14 cellular contexts compared by ENCODE assay signal in the genomic region with DNA sequence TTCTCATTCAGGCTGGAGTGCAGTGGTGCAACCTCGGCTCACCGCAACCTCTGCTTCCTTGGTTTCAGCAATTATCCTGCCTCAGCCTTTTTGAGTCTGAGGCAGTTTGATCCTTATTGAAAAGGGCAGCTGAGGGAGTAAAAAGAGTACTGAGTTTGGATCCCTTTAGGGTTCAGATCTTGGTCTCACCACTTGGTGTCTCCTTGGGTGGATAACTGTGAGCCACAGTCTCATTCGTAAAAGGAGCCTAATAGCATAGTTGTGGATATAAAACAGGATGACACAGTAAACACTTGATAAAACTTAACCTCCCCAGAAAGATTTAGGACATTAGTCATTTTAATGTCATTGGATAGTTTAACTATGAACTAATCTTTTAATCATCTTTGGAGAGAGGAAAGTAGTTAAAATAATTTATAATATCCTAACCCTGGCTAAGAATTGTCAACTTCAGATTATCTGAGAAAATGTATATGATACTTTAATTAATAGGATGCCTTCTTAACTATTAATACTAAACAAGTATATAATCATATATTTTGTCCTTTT.
DNase-seq lines count a peak whose midpoint lies in the region; ATAC-seq, FAIRE-seq and TF ChIP-seq lines count a peak whose summit lies in the region.
"Had no signal": no experiment of that assay in that cellular context is flagged by ENCODE, and none has a peak within 500 bp of the region (broad histone marks: within the 10 kb centered on the region; RNA-seq: fewer than 3 reads in every experiment).

No MANE protein-coding gene starts in this region.

- peak overlapping the region; percentile 8 for H3K4me3 ChIP-seq in GM23248
- H3K4me3 ChIP-seq in smooth muscle cell: no peak overlapping the region
- H3K4me3 ChIP-seq: sigmoid colon had no signal

- H3K27ac ChIP-seq in GM23248 (peak overlapping the region; percentile 58), foreskin keratinocyte (no peak overlapping the region), smooth muscle cell (ENCODE audit: low read depth) (peak overlapping the region; percentile 70)
- H3K27ac ChIP-seq: sigmoid colon had no signal

- FAIRE-seq in RCC 7860 (lab: Jason Lieb, UNC): no peak
- FAIRE-seq: GM12892 had no signal

- no peak overlapping the region for H3K9ac ChIP-seq in GM23248
- H3K9ac ChIP-seq in smooth muscle cell (ENCODE audit: low read depth): no peak overlapping the region

- H3K9me2 ChIP-seq in GM23248 (ENCODE audit: insufficient read depth): no peaks in the 10 kb centered on the region

- in situ Hi-C loops in GM23248 (cut with MboI): no loop called here

- H3K4me2 ChIP-seq in GM23248 (ENCODE audit: unreplicated experiment): peak overlapping the region; percentile 54
- peak overlapping the region; percentile 57 for H3K4me2 ChIP-seq in smooth muscle cell

- H3K79me2 ChIP-seq in GM23248 (ENCODE audit: insufficient read depth) (no peaks in the 10 kb centered on the region), smooth muscle cell (ENCODE audit: low read depth) (no peaks in the 10 kb centered on the region)

- no peaks in the 10 kb centered on the region for H3K36me3 ChIP-seq in GM23248 (ENCODE audit: low read depth)
- no peaks in the 10 kb centered on the region for H3K36me3 ChIP-seq in smooth muscle cell (ENCODE audit: low read depth)
- H3K36me3 ChIP-seq: sigmoid colon had no signal

- DNase-seq in GM23248 (peak; percentile 80), RCC 7860 (ENCODE audit: low spot score) (peak; percentile 16), foreskin keratinocyte (peak in 1 of 2 donors; percentile 25), smooth muscle cell (lab: John Stamatoyannopoulos, UW; ENCODE audit: unreplicated experiment) (no peak), NCI-H187 treated with DMSO at 0.1 percent for 48 hours (lab: John Stamatoyannopoulos, UW) (no peak), dermis blood vessel endothelial cell (no peak)
- DNase-seq: activated CD8-positive, alpha-beta T cell treated with anti-CD3 and anti-CD28 coated beads, Interleukin-2, amount 10 ng/mL, durations not matched to agents 7 days and 5 days; CD4-positive, alpha-beta T cell; mammary epithelial cell; NCI-H446; nucleus accumbens; sigmoid colon had no signal

- ATAC-seq in foreskin keratinocyte (peak; percentile 42), GM19324 (IDR thresholded peaks at IDR 0.05; ENCODE audit: low FRiP score, unreplicated experiment) (no peak)
- ATAC-seq: activated CD8-positive, alpha-beta T cell treated with anti-CD3 and anti-CD28 coated beads, Interleukin-2, amount 10 ng/mL, durations not matched to agents 7 days and 5 days had no signal

- WGBS in GM23248 (ENCODE audit: low coverage in 1 of 2, low lambda C conversion rate in 2 of 2, missing lambda C conversion rate in 2 of 2), 2 experiments: 31 to 44% methylated on average over 3 of the region's 3 CpGs
- 79% methylated on average over 3 of the region's 3 CpGs for WGBS in smooth muscle cell (ENCODE audit: low lambda C conversion rate)

- H3K27me3 ChIP-seq in GM23248 (replicated peaks; ENCODE audit: insufficient read depth): no peaks in the 10 kb centered on the region
- no peaks in the 10 kb centered on the region for H3K27me3 ChIP-seq in foreskin keratinocyte
- no peaks in the 10 kb centered on the region for H3K27me3 ChIP-seq in smooth muscle cell (ENCODE audit: low read depth)
- H3K27me3 ChIP-seq: sigmoid colon had no signal

- peaks cover 38% of the 10 kb centered on the region for H3F3A ChIP-seq in GM23248 (ENCODE audit: insufficient read depth)
- H3F3A ChIP-seq in smooth muscle cell (ENCODE audit: low read depth): no peaks in the 10 kb centered on the region

- peaks cover 28% of the 10 kb centered on the region for H3K4me1 ChIP-seq in GM23248 (ENCODE audit: insufficient read depth)
- no peaks in the 10 kb centered on the region for H3K4me1 ChIP-seq in foreskin keratinocyte
- H3K4me1 ChIP-seq in smooth muscle cell (ENCODE audit: low read depth): peaks cover 9% of the 10 kb centered on the region
- H3K4me1 ChIP-seq: sigmoid colon had no signal

- H3K9me3 ChIP-seq in GM23248 (ENCODE audit: low read depth) (no peaks in the 10 kb centered on the region), smooth muscle cell (replicated peaks; ENCODE audit: low read depth) (no peaks in the 10 kb centered on the region)
- H3K9me3 ChIP-seq: sigmoid colon had no signal

- H4K20me1 ChIP-seq in GM23248 (ENCODE audit: insufficient read depth) (no peaks in the 10 kb centered on the region), smooth muscle cell (ENCODE audit: low read depth) (no peaks in the 10 kb centered on the region)

- TF ChIP-seq CTCF in foreskin keratinocyte (conservative IDR thresholded peaks at IDR 0.05) (no peak), smooth muscle cell (IDR thresholded peaks at IDR 0.05; ENCODE audit: borderline replicate concordance, insufficient read depth, poor library complexity, severe bottlenecking) (no peak)

- H2AFZ ChIP-seq in GM23248 (no peak overlapping the region), smooth muscle cell (ENCODE audit: low read depth) (no peak overlapping the region)

Comparison
In these comparisons a context has a peak if more than half of its experiments do, and no peak if none do; other contexts are left out.
1. DNase-seq: peak in GM23248 (single experiment) and RCC 7860 (single experiment); none in smooth muscle cell (single experiment), NCI-H187 treated with DMSO at 0.1 percent for 48 hours (single experiment) and dermis blood vessel endothelial cell (single experiment).